8 cellular contexts compared by ENCODE assay signal in genomic region chr3:46693897-46694235, GRCh38. TPM values are rescaled to one million over a fixed set of nuclear protein-coding genes. Genes with fewer than 3 reads are reported as not detected.
DNase-seq lines count a peak whose midpoint lies in the region; FAIRE-seq and TF ChIP-seq lines count a peak whose summit lies in the region.

No MANE protein-coding gene starts in this region.

- no peak overlapping the region for H3K27ac ChIP-seq in H9 (ENCODE audit: insufficient read length, low read depth, low read length)

- no peaks in the 10 kb centered on the region for H3K79me2 ChIP-seq in H9 (ENCODE audit: insufficient read depth, low read length)

- no peak overlapping the region for H2BK20ac ChIP-seq in H9 (ENCODE audit: low read depth, low read length, poor library complexity, severe bottlenecking)

- H3K9me3 Mint-ChIP-seq in H9, result no peaks in the 10 kb centered on the region

- peaks cover 8% of the 10 kb centered on the region for H3K23me2 ChIP-seq in H9 (ENCODE audit: insufficient read length, low read depth, low read length, poor library complexity, severe bottlenecking)

- no peak overlapping the region for H2BK5ac ChIP-seq in H9 (ENCODE audit: insufficient read length, low read length)

- no peak for TF ChIP-seq CTCF in H9 (conservative IDR thresholded peaks at IDR 0.05)
- TF ChIP-seq CTCF in foreskin fibroblast (IDR thresholded peaks at IDR 0.05; ENCODE audit: low read depth, low read length), result no peak

- H3K9ac ChIP-seq in H9 (ENCODE audit: extremely low read depth, insufficient read length, low read length) (no peak overlapping the region), skeletal muscle satellite cell (ENCODE audit: low read depth, low read length) (peak overlapping the region; percentile 52)

- H2BK12ac ChIP-seq in H9 (ENCODE audit: insufficient read length, low read depth, low read length), result no peak overlapping the region

- H3K4me2 ChIP-seq in H9 (ENCODE audit: insufficient read depth, insufficient read length, low read length), result peak overlapping the region; percentile 65
- peak overlapping the region; percentile 89 for H3K4me2 ChIP-seq in skeletal muscle satellite cell (ENCODE audit: low read length)

- H2AFZ ChIP-seq in H9 (ENCODE audit: low read length), result no peak overlapping the region

- no peaks in the 10 kb centered on the region; a peak in 1 of 7 replicates for H3K36me3 Mint-ChIP-seq in H9 (ENCODE audit: insufficient read depth in 1 of 3, low read depth in 3 of 3)

- no peak overlapping the region for H3K4ac ChIP-seq in H9 (ENCODE audit: low read depth, low read length)

- no peak overlapping the region for H3K18ac ChIP-seq in H9 (ENCODE audit: insufficient read length, low read depth, low read length)

- no peak overlapping the region for H3K14ac ChIP-seq in H9 (ENCODE audit: insufficient read depth, low read length)

- H4K8ac ChIP-seq in H9 (replicated peaks; ENCODE audit: insufficient read length, low read depth, low read length), result no peak overlapping the region

- H3K27me3 ChIP-seq in H9 (ENCODE audit: insufficient read depth, low read length), result peaks cover 4% of the 10 kb centered on the region; the same call in 1 of the 2 replicates
- H3K27me3 ChIP-seq in skeletal muscle satellite cell (ENCODE audit: control insufficient read depth, insufficient read depth, low read length), result peaks cover 14% of the 10 kb centered on the region

- peaks cover 39% of the 10 kb centered on the region for H3K27me3 Mint-ChIP-seq in H9 (ENCODE audit: low read depth)

- WGBS in H9 (ENCODE audit: extremely low coverage, insufficient read length, low lambda C conversion rate), result no CpG with 5 or more reads among the region's 30 CpGs

- no peak overlapping the region for H2BK15ac ChIP-seq in H9 (ENCODE audit: low read depth, low read length)

- H3K56ac ChIP-seq in H9 (ENCODE audit: insufficient read length, low read depth, low read length), result no peak overlapping the region

- peak overlapping the region in 1 of 2 experiments; percentile 38; a peak in 3 of 5 replicates for H3K4me3 Mint-ChIP-seq in H9

- H4K91ac ChIP-seq in H9 (ENCODE audit: insufficient read length, low read depth, low read length), result no peak overlapping the region

- no peaks in the 10 kb centered on the region for H3K79me1 ChIP-seq in H9 (ENCODE audit: insufficient read depth, low read depth, low read length, poor library complexity, severe bottlenecking)

- no peak overlapping the region for H3K23ac ChIP-seq in H9 (ENCODE audit: insufficient read length, low read depth, low read length)

- H3K9me3 ChIP-seq in H9 (ENCODE audit: control insufficient read depth, low read depth, low read length), result no peaks in the 10 kb centered on the region
- H3K9me3 ChIP-seq in skeletal muscle satellite cell (replicated peaks; ENCODE audit: low read length), result no peaks in the 10 kb centered on the region

- no peak for FAIRE-seq in HTR-8/SVneo (lab: Jason Lieb, UNC)

- DNase-seq in H9 (no peak), foreskin fibroblast (peak in 1 of 2 donors; percentile 24), HTR-8/SVneo (ENCODE audit: insufficient read length, low spot score) (no peak), cortex of kidney (lab: John Stamatoyannopoulos, UW) (no peak), NCI-H128 (lab: John Stamatoyannopoulos, UW; ENCODE audit: unreplicated experiment) (no peak), DMS 273 treated with DMSO at 0.1 percent for 48 hours (lab: John Stamatoyannopoulos, UW) (no peak)
- DNase-seq in activated CD8-positive, alpha-beta memory T cell treated with anti-CD3 and anti-CD28 coated beads, Interleukin-2, amount 50 U/mL, for 48 hours, result peak; percentile 71

- peaks cover 14 to 17% of the 10 kb centered on the region in 2 experiments for H3K4me1 Mint-ChIP-seq in H9

- H3K4me1 ChIP-seq in H9 (ENCODE audit: insufficient read depth, low read length), result no peaks in the 10 kb centered on the region; the same call in 1 of the 2 replicates
- peaks cover 9% of the 10 kb centered on the region for H3K4me1 ChIP-seq in skeletal muscle satellite cell (ENCODE audit: control insufficient read depth, insufficient read depth, low read length)

- H3K27ac Mint-ChIP-seq in H9, result no peak overlapping the region

- H2AK5ac ChIP-seq in H9 (ENCODE audit: insufficient read length, low read length), result no peak overlapping the region

- H4K20me1 ChIP-seq in H9 (ENCODE audit: control insufficient read depth, insufficient read depth, insufficient read length), result no peaks in the 10 kb centered on the region

- no peak overlapping the region for H4K5ac ChIP-seq in H9 (ENCODE audit: insufficient read length, low read depth, low read length)

- no peak overlapping the region for H2BK120ac ChIP-seq in H9 (ENCODE audit: low read depth, low read length, poor library complexity, severe bottlenecking)

- no peak overlapping the region for H3T11ph ChIP-seq in H9 (ENCODE audit: low read length)

- peak overlapping the region; percentile 43 to 59 for H3K4me3 ChIP-seq in foreskin fibroblast (ENCODE audit: low read depth in 1 of 2, low read length in 2 of 2)
- peak overlapping the region; percentile 64 for H3K4me3 ChIP-seq in skeletal muscle satellite cell (ENCODE audit: low read length)

- no peaks in the 10 kb centered on the region for H3K36me3 ChIP-seq in skeletal muscle satellite cell (ENCODE audit: insufficient read depth, low read length)

RNA-seq across cellular contexts. Expression of gene ALS2CL, which starts 0.4 kb away (rescaled TPM):
- 4.9 and 5.0 TPM in 2 replicates for total RNA-seq in H9 (2021)
- total RNA-seq in skeletal muscle satellite cell (2012; rRNA removed), result 0.22 and 0.25 TPM in 2 replicates

RNA-seq across cellular contexts. Expression of gene TMIE, which starts 7.3 kb away (rescaled TPM):
- 0.63 and 0.66 TPM in 2 replicates for total RNA-seq in H9 (2021)
- under 0.01 TPM in 1 of 2 replicates, not detected in the other for total RNA-seq in skeletal muscle satellite cell (2012; rRNA removed)

RNA-seq across cellular contexts. Expression of gene PRSS50, which starts 23.8 kb away (rescaled TPM):
- total RNA-seq in H9 (2021), result 0.24 and 0.59 TPM in 2 replicates
- not detected in 2 replicates for total RNA-seq in skeletal muscle satellite cell (2012; rRNA removed)
